In genomic region chr13:97285221-97285955, GRCh38 we compare ENCODE assay signal across 13 cellular contexts.
"Had no signal": no experiment of that assay in that cellular context is flagged by ENCODE, and none has a peak within 500 bp of the region (broad histone marks: within the 10 kb centered on the region; RNA-seq: fewer than 3 reads in every experiment).

No MANE protein-coding gene starts in this region.

- H3K27me3 Mint-ChIP-seq: naive thymus-derived CD8-positive, alpha-beta T cell had no signal

- H3K9me3 ChIP-seq: adrenal gland, neutrophil, right atrium auricular region, upper lobe of left lung had no signal

- H3K4me3 Mint-ChIP-seq: naive thymus-derived CD8-positive, alpha-beta T cell; stimulated activated effector memory CD8-positive, alpha-beta T cell treated with anti-CD3 and anti-CD28 coated beads, Interleukin-12 subunit alpha, Interleukin-12 subunit beta, amount 100 ng/mL, for 72 hours had no signal

- H3K36me3 Mint-ChIP-seq: stimulated activated effector memory CD8-positive, alpha-beta T cell treated with anti-CD3 and anti-CD28 coated beads, Interleukin-12 subunit alpha, Interleukin-12 subunit beta, amount 100 ng/mL, for 72 hours had no signal

- ATAC-seq: naive thymus-derived CD8-positive, alpha-beta T cell; stimulated activated effector memory CD8-positive, alpha-beta T cell treated with anti-CD3 and anti-CD28 coated beads, Interleukin-12 subunit alpha, Interleukin-12 subunit beta, amount 100 ng/mL, for 72 hours had no signal

- H3K27ac ChIP-seq: neutrophil, right atrium auricular region, upper lobe of left lung, VCaP had no signal

- DNase-seq: activated CD4-positive, alpha-beta T cell treated with anti-CD3 and anti-CD28 coated beads for 48 hours; activated naive CD4-positive, alpha-beta T cell treated with anti-CD3 and anti-CD28 coated beads, Interleukin-2, amount 50 U/mL, for 16 hours; adrenal gland; effector memory CD4-positive, alpha-beta T cell; head of caudate nucleus; left colon; naive thymus-derived CD8-positive, alpha-beta T cell; T-helper 9 cell; upper lobe of left lung had no signal
